Comparison of ENCODE assay signal across 1 cellular context in genomic region chr1:50424940-50425375, GRCh38.
TF ChIP-seq lines count a peak whose summit lies in the region.

No MANE protein-coding gene starts in this region.

TF ChIP-seq in H1, 55 proteins besides CTCF, POLR2A, EP300 and RAD21:
- TF ChIP-seq EZH2 (IDR thresholded peaks at IDR 0.05; ENCODE audit: low read depth, low read length, severe bottlenecking) (peak; percentile 98), RNF2 (IDR thresholded peaks at IDR 0.05; ENCODE audit: borderline replicate concordance, low read depth, low read length, missing control alignments, poor library complexity, severe bottlenecking) (peak; percentile 100), CREB1 (IDR thresholded peaks at IDR 0.05) (no peak), HDAC2 (IDR thresholded peaks at IDR 0.05; ENCODE audit: borderline replicate concordance in 1 of 2, low read depth in 2 of 2, low read length in 2 of 2) (no peak), TCF12 (IDR thresholded peaks at IDR 0.05; ENCODE audit: low read depth, low read length) (no peak), SIX5 (IDR thresholded peaks at IDR 0.05; ENCODE audit: low read depth, low read length) (no peak), CBX5 (IDR thresholded peaks at IDR 0.05; ENCODE audit: low read depth, low read length) (no peak), CTBP2 (IDR thresholded peaks at IDR 0.05; ENCODE audit: borderline replicate concordance, insufficient read depth, insufficient read length, low read length) (peak; percentile 16), CBX8 (IDR thresholded peaks at IDR 0.05; ENCODE audit: borderline replicate concordance, low read depth, low read length) (peak; percentile 93; the same call in 1 of the 2 replicates), RBBP5 (IDR thresholded peaks at IDR 0.05; ENCODE audit: borderline replicate concordance, low read depth, low read length) (no peak), SUZ12 (IDR thresholded peaks at IDR 0.05; ENCODE audit: low read length) (peak; percentile 90), SIN3A (conservative IDR thresholded peaks at IDR 0.05 in 1 of 2, IDR thresholded peaks at IDR 0.05 in 1 of 2; ENCODE audit: low read depth in 1 of 2, low read length in 2 of 2) (no peak), EGR1 (IDR thresholded peaks at IDR 0.05; ENCODE audit: borderline replicate concordance, low read depth, low read length) (no peak), GTF2F1 (IDR thresholded peaks at IDR 0.05; ENCODE audit: borderline replicate concordance, low read depth, low read length) (no peak), KDM4A (IDR thresholded peaks at IDR 0.05; ENCODE audit: low read depth, low read length, severe bottlenecking) (peak; percentile 35), PHF8 (conservative IDR thresholded peaks at IDR 0.05; ENCODE audit: low read depth, low read length) (no peak), E2F6 (IDR thresholded peaks at IDR 0.05) (no peak), SP2 (IDR thresholded peaks at IDR 0.05; ENCODE audit: low read length) (no peak), HDAC6 (IDR thresholded peaks at IDR 0.05; ENCODE audit: low read depth, low read length) (no peak), MAFK (IDR thresholded peaks at IDR 0.05; ENCODE audit: low read depth, low read length) (no peak), SAP30 (IDR thresholded peaks at IDR 0.05; ENCODE audit: insufficient read depth, insufficient replicate concordance, low read length) (no peak), RXRA (IDR thresholded peaks at IDR 0.05; ENCODE audit: insufficient read depth, low read depth, low read length) (no peak), JUN (IDR thresholded peaks at IDR 0.05; ENCODE audit: low read depth, low read length) (no peak)
